Comparison of ENCODE assay signal across 8 cellular contexts in genomic region chr2:113626616-113627330, GRCh38. TPM values are rescaled to one million over a fixed set of nuclear protein-coding genes. Genes with fewer than 3 reads are reported as not detected.
A peak's percentile ranks its signal among the peaks of the same experiment; 100 is the strongest.
DNase-seq lines count a peak whose midpoint lies in the region; ATAC-seq, FAIRE-seq and TF ChIP-seq lines count a peak whose summit lies in the region.
"Not testable (repeated sequence)": the region's sequence is repeated elsewhere in the genome, so short reads cannot be mapped to it uniquely, and the experiment has no call there.

TSS of gene RABL2A (plus strand) at chr2:113627266. CDS start at chr2:113628607, 1,341 bp downstream.

- peak; percentile 92 for FAIRE-seq in GM19239 (lab: Jason Lieb, UNC)

- H3K27ac ChIP-seq in RWPE1; fibroblast of lung (ENCODE audit: insufficient read depth, low read length): not testable (repeated sequence)

- not testable (repeated sequence) for H3K79me2 ChIP-seq in fibroblast of lung (ENCODE audit: control insufficient read depth, insufficient read depth, low read length)

- H3K9me3 ChIP-seq in fibroblast of lung (ENCODE audit: control insufficient read depth, insufficient read depth, low read depth, low read length); mucosa of descending colon: not testable (repeated sequence)

- H3K27me3 ChIP-seq in fibroblast of lung (ENCODE audit: control insufficient read depth, insufficient read depth, low read length): not testable (repeated sequence)

- intact Hi-C loops in mucosa of descending colon (cut with DNase I, micrococcal nuclease): not testable (repeated sequence)

- H3K4me1 ChIP-seq in fibroblast of lung (ENCODE audit: control insufficient read depth, extremely low read depth, insufficient read depth, low read length); mucosa of descending colon (ENCODE audit: low read depth): not testable (repeated sequence)

- not testable (repeated sequence) for H4K20me1 ChIP-seq in fibroblast of lung (ENCODE audit: control insufficient read depth, extremely low read depth, insufficient read depth, low read length)

- H3K4me3 ChIP-seq in fibroblast of lung (replicated peaks in 1 of 4; ENCODE audit: control extremely low read depth in 1 of 4, insufficient read depth in 1 of 4, low read depth in 3 of 4, low read length in 4 of 4) (peak within 1 kb of the TSS; percentile 35 to 75 (median 56)), mucosa of descending colon (peak within 1 kb of the TSS; percentile 11)

- ATAC-seq in HG03097 (IDR thresholded peaks at IDR 0.05; ENCODE audit: low FRiP score, unreplicated experiment) (peak; percentile 92), mucosa of descending colon (peak; percentile 99)

- CTCF ChIA-PET in RWPE1 (lab: Yijun Ruan, JAX): not testable (repeated sequence)

- peak; percentile 27 for DNase-seq in AG09319 (ENCODE audit: extremely low read depth, low read depth)
- DNase-seq in GM19239 (ENCODE audit: insufficient read length, low spot score): peak; percentile 37
- peak; percentile 69 for DNase-seq in RWPE1 (ENCODE audit: low spot score)
- peak; percentile 90 for DNase-seq in activated effector memory CD4-positive, alpha-beta T cell treated with Interleukin-2 at 50 U/mL for 16 hours
- DNase-seq in fibroblast of lung (ENCODE audit: low read depth in 2 of 2): peak; percentile 59 to 79
- DNase-seq in mucosa of descending colon: peak; percentile 82 to 95 (median 92)
- peak; percentile 82 to 84 for DNase-seq in stimulated activated CD4-positive, alpha-beta T cell treated with anti-CD3 and anti-CD28 coated beads, Interleukin-4, amount 100 ng/mL, for 4 hours

- not testable (repeated sequence) for TF ChIP-seq CTCF in AG09319 (IDR thresholded peaks at IDR 0.05; ENCODE audit: low read depth, low read length); RWPE1 (conservative IDR thresholded peaks at IDR 0.05; ENCODE audit: low read depth); fibroblast of lung (conservative IDR thresholded peaks at IDR 0.05 in 1 of 2, IDR thresholded peaks at IDR 0.05 in 1 of 2; ENCODE audit: low read depth in 1 of 2, low read length in 2 of 2); mucosa of descending colon (IDR thresholded peaks at IDR 0.05)

- POLR2A ChIA-PET in RWPE1 (lab: Yijun Ruan, JAX; ENCODE audit: low non-redundant PET): not testable (repeated sequence)

- H3K36me3 ChIP-seq in fibroblast of lung (ENCODE audit: control insufficient read depth, insufficient read depth, low read length); mucosa of descending colon (ENCODE audit: low read depth): not testable (repeated sequence)

- peak within 1 kb of the TSS; percentile 23 for H3K9ac ChIP-seq in fibroblast of lung (ENCODE audit: insufficient read depth, low read length)

- not testable (repeated sequence) for H2AFZ ChIP-seq in fibroblast of lung (ENCODE audit: low read length)

- peak within 1 kb of the TSS; percentile 44 for H3K4me2 ChIP-seq in fibroblast of lung (ENCODE audit: extremely low read depth, insufficient read depth, low read length)

RNA-seq across cellular contexts. Expression of gene RABL2A, which starts in this region (rescaled TPM):
- total RNA-seq in fibroblast of lung (6.9 and 11.7 TPM in 2 replicates), mucosa of descending colon (10 to 100 TPM; 14.2 to 25.1 (median 15.4) TPM)
- polyA plus RNA-seq in fibroblast of lung: 6.4 and 7.4 TPM in 2 replicates
- 5.0 and 5.6 TPM in 2 replicates for polyA plus RNA-seq in fibroblast of lung (2012)
- 13.2 and 14.9 TPM in 2 replicates for polyA minus RNA-seq in fibroblast of lung (ENCODE audit: low replicate concordance)

Comparison
In these comparisons a context has a peak if more than half of its experiments do, and no peak if none do; other contexts are left out.
1. DNase-seq: peak in every context shown above with its lines; median percentile 92 in mucosa of descending colon; 90 in activated effector memory CD4-positive, alpha-beta T cell treated with Interleukin-2 at 50 U/mL for 16 hours; 83 in stimulated activated CD4-positive, alpha-beta T cell treated with anti-CD3 and anti-CD28 coated beads, Interleukin-4, amount 100 ng/mL, for 4 hours; 69 in RWPE1; 69 in fibroblast of lung; 37 in GM19239; 27 in AG09319.